8 cellular contexts compared by ENCODE assay signal in genomic region chr19:13212759-13213330, GRCh38.
A peak's percentile ranks its signal among the peaks of the same experiment; 100 is the strongest.
DNase-seq lines count a peak whose midpoint lies in the region; ATAC-seq and TF ChIP-seq lines count a peak whose summit lies in the region.

No MANE protein-coding gene starts in this region.

- no peaks in the 10 kb centered on the region for H4K20me1 ChIP-seq in GM23248 (ENCODE audit: insufficient read depth)

- H3F3A ChIP-seq in GM23248 (ENCODE audit: insufficient read depth): no peaks in the 10 kb centered on the region

- POLR2A ChIA-PET in A673 (lab: Charles Lee; ENCODE audit: low non-redundant PET): interaction anchor here (0.6 kb wide), 3 partner anchors 57 to 993 kb away, joined by 3 to 11 read pairs (median 7); partner anchors contain the start of gene ADGRL1

- H3K4me1 ChIP-seq in A673 (ENCODE audit: insufficient read depth, low read length, poor library complexity, severe bottlenecking) (peaks cover 3% of the 10 kb centered on the region), GM23248 (ENCODE audit: insufficient read depth) (no peaks in the 10 kb centered on the region), Peyer's patch (peaks cover 0 to 4% (median 4%) of the 10 kb centered on the region in 4 donors)

- DNase-seq in A673 (ENCODE audit: low spot score): peak; percentile 72
- peak; percentile 64 for DNase-seq in GM23248
- DNase-seq in Peyer's patch: peak; percentile 75 to 91 (median 78)
- DNase-seq in activated T-cell treated with anti-CD3 and anti-CD28 coated beads, Interleukin-2, amount 50 U/mL, for 48 hours: peak; percentile 84 to 87
- peak; percentile 62 for DNase-seq in glomerular visceral epithelial cell (ENCODE audit: extremely low spot score)
- DNase-seq in sciatic nerve (ENCODE audit: low spot score): peak; percentile 76

- no peak overlapping the region for H2AFZ ChIP-seq in GM23248

- H3K4me2 ChIP-seq in GM23248 (ENCODE audit: unreplicated experiment): no peak overlapping the region

- TF ChIP-seq CTCF in A673 (conservative IDR thresholded peaks at IDR 0.05; ENCODE audit: low read depth, low read length): peak; percentile 75
- TF ChIP-seq CTCF in Peyer's patch (IDR thresholded peaks at IDR 0.05): peak; percentile 35 to 69 (median 54)

- no peaks in the 10 kb centered on the region for H3K9me2 ChIP-seq in GM23248 (ENCODE audit: insufficient read depth)

- no peaks in the 10 kb centered on the region for H3K79me2 ChIP-seq in GM23248 (ENCODE audit: insufficient read depth)

- H3K4me3 ChIP-seq in A673 (ENCODE audit: low read depth, low read length, poor library complexity, severe bottlenecking) (no peak overlapping the region), GM23248 (no peak overlapping the region), Peyer's patch (no peak overlapping the region)

- no peak for ATAC-seq in sciatic nerve
- no peak for ATAC-seq in GM18870 (IDR thresholded peaks at IDR 0.05; ENCODE audit: unreplicated experiment)
- no peak for ATAC-seq in GM21526 (IDR thresholded peaks at IDR 0.05; ENCODE audit: low FRiP score, unreplicated experiment)

- in situ Hi-C loops in GM23248 (cut with MboI): no loop called here

- BruUV-seq in A673 (replicated peaks; lab: Mats Ljungman, UMichigan): no TSS peak

- no peaks in the 10 kb centered on the region for H3K36me3 ChIP-seq in A673 (ENCODE audit: insufficient read depth, low read length, poor library complexity, severe bottlenecking)
- no peaks in the 10 kb centered on the region for H3K36me3 ChIP-seq in GM23248 (ENCODE audit: low read depth)
- no peaks in the 10 kb centered on the region for H3K36me3 ChIP-seq in Peyer's patch

- no peaks in the 10 kb centered on the region for H3K27me3 ChIP-seq in A673 (replicated peaks; ENCODE audit: insufficient read depth, low read depth, low read length, poor library complexity)
- no peaks in the 10 kb centered on the region for H3K27me3 ChIP-seq in GM23248 (replicated peaks; ENCODE audit: insufficient read depth)
- H3K27me3 ChIP-seq in Peyer's patch: no peaks in the 10 kb centered on the region

- no peak overlapping the region for H3K27ac ChIP-seq in A673 (ENCODE audit: low read depth, low read length, poor library complexity, severe bottlenecking)
- no peak overlapping the region for H3K27ac ChIP-seq in GM23248
- no peak overlapping the region for H3K27ac ChIP-seq in Peyer's patch

- H3K9me3 ChIP-seq in A673 (ENCODE audit: low read depth, low read length, poor library complexity, severe bottlenecking) (no peaks in the 10 kb centered on the region), GM23248 (ENCODE audit: low read depth) (no peaks in the 10 kb centered on the region), Peyer's patch (no peaks in the 10 kb centered on the region)

- WGBS in GM23248 (ENCODE audit: low coverage in 1 of 2, low lambda C conversion rate in 2 of 2, missing lambda C conversion rate in 2 of 2), 2 experiments: 51 to 55% methylated on average over 5 to 7 of the region's 7 CpGs

- H3K9ac ChIP-seq in GM23248: no peak overlapping the region

- intact Hi-C loops in A673 (cut with micrococcal nuclease; ENCODE audit: unreplicated experiment): no loop called here
- intact Hi-C loops in sciatic nerve (cut with DNase I): no loop called here

- TF ChIP-seq POLR2A in Peyer's patch (IDR thresholded peaks at IDR 0.05): no peak

- CTCF ChIA-PET in A673 (lab: Charles Lee): no interaction called here
